ENCODE assay signal across 1 cellular context in the genomic region with DNA sequence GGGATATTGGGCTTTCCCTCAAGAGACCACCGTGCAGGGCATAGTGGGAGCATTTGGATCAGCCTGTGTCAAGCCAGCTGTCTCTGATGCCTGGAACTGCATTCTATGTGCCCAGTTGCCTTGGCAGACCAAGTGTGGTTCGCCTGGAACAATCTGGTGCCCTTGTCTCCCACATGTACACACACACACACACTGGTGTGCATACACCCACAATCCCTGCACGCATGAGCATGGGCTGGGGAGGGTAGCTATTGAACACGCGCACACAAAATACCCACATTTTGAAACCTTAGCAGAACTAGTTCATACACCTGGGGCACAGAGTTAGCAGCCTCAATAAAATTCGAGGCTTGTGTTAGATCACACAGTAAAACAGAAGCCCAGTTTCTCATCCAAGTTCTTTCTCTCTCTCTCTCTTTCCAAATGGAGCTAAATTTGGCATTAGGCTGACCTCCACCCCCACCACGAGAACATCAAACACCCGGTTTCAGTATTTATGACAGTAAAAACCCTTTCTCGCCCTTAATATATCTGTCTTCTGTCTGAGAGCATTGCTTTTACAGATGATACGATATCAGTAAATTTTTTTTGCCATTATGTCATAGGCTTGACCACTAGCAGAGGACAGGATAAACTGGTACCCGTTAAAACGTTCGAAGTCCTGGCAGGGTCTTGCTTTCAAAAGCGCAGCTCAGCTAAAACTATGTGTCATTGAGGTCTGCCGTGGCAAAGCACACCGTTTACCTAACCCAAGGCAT.
TF ChIP-seq lines count a peak whose summit lies in the region.

No MANE protein-coding gene starts in this region.

TF ChIP-seq in A549, 52 proteins besides CTCF, POLR2A, EP300 and RAD21 (continued from another document):
- TF ChIP-seq, protein P1, sequence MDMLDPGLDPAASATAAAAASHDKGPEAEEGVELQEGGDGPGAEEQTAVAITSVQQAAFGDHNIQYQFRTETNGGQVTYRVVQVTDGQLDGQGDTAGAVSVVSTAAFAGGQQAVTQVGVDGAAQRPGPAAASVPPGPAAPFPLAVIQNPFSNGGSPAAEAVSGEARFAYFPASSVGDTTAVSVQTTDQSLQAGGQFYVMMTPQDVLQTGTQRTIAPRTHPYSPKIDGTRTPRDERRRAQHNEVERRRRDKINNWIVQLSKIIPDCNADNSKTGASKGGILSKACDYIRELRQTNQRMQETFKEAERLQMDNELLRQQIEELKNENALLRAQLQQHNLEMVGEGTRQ (IDR thresholded peaks at IDR 0.05) = no peak
- TF ChIP-seq CHD2 (IDR thresholded peaks at IDR 0.05; ENCODE audit: low read length, partially characterized antibody) (no peak), HOXB5 (CRISPR knock-in tag; IDR thresholded peaks at IDR 0.05) (no peak), ZFP36 (IDR thresholded peaks at IDR 0.05; ENCODE audit: borderline replicate concordance, partially characterized antibody) (no peak), SMC3 (IDR thresholded peaks at IDR 0.05) (no peak)
- TF ChIP-seq, protein P2, sequence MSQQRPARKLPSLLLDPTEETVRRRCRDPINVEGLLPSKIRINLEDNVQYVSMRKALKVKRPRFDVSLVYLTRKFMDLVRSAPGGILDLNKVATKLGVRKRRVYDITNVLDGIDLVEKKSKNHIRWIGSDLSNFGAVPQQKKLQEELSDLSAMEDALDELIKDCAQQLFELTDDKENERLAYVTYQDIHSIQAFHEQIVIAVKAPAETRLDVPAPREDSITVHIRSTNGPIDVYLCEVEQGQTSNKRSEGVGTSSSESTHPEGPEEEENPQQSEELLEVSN (IDR thresholded peaks at IDR 0.05; ENCODE audit: borderline replicate concordance, low read depth) = no peak
- TF ChIP-seq, protein P3, sequence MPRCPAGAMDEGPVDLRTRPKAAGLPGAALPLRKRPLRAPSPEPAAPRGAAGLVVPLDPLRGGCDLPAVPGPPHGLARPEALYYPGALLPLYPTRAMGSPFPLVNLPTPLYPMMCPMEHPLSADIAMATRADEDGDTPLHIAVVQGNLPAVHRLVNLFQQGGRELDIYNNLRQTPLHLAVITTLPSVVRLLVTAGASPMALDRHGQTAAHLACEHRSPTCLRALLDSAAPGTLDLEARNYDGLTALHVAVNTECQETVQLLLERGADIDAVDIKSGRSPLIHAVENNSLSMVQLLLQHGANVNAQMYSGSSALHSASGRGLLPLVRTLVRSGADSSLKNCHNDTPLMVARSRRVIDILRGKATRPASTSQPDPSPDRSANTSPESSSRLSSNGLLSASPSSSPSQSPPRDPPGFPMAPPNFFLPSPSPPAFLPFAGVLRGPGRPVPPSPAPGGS (IDR thresholded peaks at IDR 0.05) = no peak
